In the genomic region with DNA sequence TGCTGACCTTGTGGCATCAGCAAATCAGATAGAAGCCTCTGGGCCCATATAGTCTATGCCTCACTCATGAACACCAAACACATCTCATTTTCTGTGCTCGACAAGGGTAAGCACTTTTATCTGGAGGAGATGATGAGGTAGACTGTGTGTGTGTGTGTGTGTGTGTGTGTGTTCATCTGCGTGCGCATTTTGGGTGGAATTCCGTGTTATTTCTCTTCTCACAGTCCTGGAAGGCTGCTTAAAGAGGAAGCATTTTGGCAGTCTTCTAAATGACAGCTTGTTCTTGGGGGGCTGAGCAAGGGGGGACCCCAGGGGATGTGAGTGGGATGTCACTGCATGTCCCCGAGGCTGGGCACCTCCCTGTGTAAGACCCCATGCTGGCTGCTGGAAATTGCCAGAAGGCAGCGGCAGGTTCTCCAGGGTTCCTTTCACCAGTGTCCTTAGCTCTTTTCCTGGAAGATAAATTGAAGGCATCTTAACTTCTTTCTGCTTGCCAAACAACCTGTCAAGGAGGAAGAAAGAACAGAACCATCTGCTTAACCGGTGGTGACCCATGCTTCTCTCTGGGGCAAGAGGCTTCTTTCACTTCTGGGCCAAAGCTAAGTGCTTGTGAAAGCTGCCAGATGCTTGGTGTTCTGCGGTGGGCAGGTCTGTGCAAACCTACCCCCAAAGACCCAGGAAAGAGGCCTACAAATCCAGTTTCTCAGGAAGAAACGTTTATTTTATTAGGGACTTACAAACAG, we compare ENCODE assay signal across 20 cellular contexts. TPM values are rescaled to one million over a fixed set of nuclear protein-coding genes. Genes with fewer than 3 reads are reported as not detected.
A peak's percentile ranks its signal among the peaks of the same experiment; 100 is the strongest.
DNase-seq lines count a peak whose midpoint lies in the region; ATAC-seq and TF ChIP-seq lines count a peak whose summit lies in the region.
"Had no signal": no experiment of that assay in that cellular context is flagged by ENCODE, and none has a peak within 500 bp of the region (broad histone marks: within the 10 kb centered on the region; RNA-seq: fewer than 3 reads in every experiment).

No MANE protein-coding gene starts in this region.

- ATAC-seq in Right ventricle myocardium inferior = no peak
- no peak for ATAC-seq in GM21576 (IDR thresholded peaks at IDR 0.05; ENCODE audit: unreplicated experiment)
- ATAC-seq: A549, GM12878 had no signal

- H3K27me3 Mint-ChIP-seq in nephron (ENCODE audit: low read depth) = peaks cover 14% of the 10 kb centered on the region

- TF ChIP-seq CTCF in nephron (IDR thresholded peaks at IDR 0.05; ENCODE audit: unreplicated experiment in 3 of 3) = no peak

- H3K9me3 Mint-ChIP-seq in nephron = no peaks in the 10 kb centered on the region
- H3K9me3 Mint-ChIP-seq: CD4-positive, CD25-positive, alpha-beta regulatory T cell had no signal

- peak overlapping the region in 1 of 3 experiments; percentile 40 for H3K4me3 Mint-ChIP-seq in nephron
- H3K4me3 Mint-ChIP-seq: CD4-positive, CD25-positive, alpha-beta regulatory T cell had no signal

- peaks cover 30% of the 10 kb centered on the region for H3K4me1 Mint-ChIP-seq in nephron

- intact Hi-C loops in Right ventricle myocardium inferior (cut with DNase I) = no loop called here
- intact Hi-C loops in cardiac septum (cut with DNase I) = no loop called here

- peak; percentile 15 for DNase-seq in Right ventricle myocardium inferior (ENCODE audit: missing footprints)
- DNase-seq in cardiac septum (ENCODE audit: low spot score) = no peak
- peak; percentile 8 for DNase-seq in cerebellar cortex (ENCODE audit: low spot score)
- DNase-seq in cortex of kidney (lab: John Stamatoyannopoulos, UW) = no peak
- DNase-seq in OCI-M1 (lab: John Stamatoyannopoulos, UW) = no peak
- DNase-seq: CD4-positive, CD25-positive, alpha-beta regulatory T cell; DMS79 treated with DMSO at 0.1 percent for 48 hours; H7; MG63; NCI-H1417; NCI-H1694 treated with DMSO at 0.1 percent for 48 hours; NCI-H2081 treated with DMSO at 0.1 percent for 48 hours; NCI-H2171 treated with DMSO at 0.1 percent for 48 hours; Right ventricle myocardium superior had no signal

- no peaks in the 10 kb centered on the region for H3K36me3 Mint-ChIP-seq in nephron (ENCODE audit: low read depth)
- H3K36me3 Mint-ChIP-seq: CD4-positive, CD25-positive, alpha-beta regulatory T cell had no signal

- H3K27ac Mint-ChIP-seq in nephron = peak overlapping the region; percentile 81 to 91 (median 87)
- H3K27ac Mint-ChIP-seq: CD4-positive, CD25-positive, alpha-beta regulatory T cell had no signal

RNA-seq across cellular contexts. Expression of gene RD3, which starts 9.9 kb away (rescaled TPM):
- not detected for total RNA-seq in Right ventricle myocardium inferior
- not detected for total RNA-seq in cardiac septum
- total RNA-seq: CD4-positive, CD25-positive, alpha-beta regulatory T cell; GM12878; H7; LHCN-M2; Right ventricle myocardium superior; SK-MEL-5 had no signal

Comparison
In these comparisons a context has a peak if more than half of its experiments do, and no peak if none do; other contexts are left out.
1. DNase-seq: peak in Right ventricle myocardium inferior (single experiment) and cerebellar cortex (single experiment); none in cardiac septum (single experiment), cortex of kidney (single experiment) and OCI-M1 (single experiment).